ENCODE assay signal across 8 cellular contexts in genomic region chr6:145735356-145736165, GRCh38. TPM values are rescaled to one million over a fixed set of nuclear protein-coding genes. Genes with fewer than 3 reads are reported as not detected.
DNase-seq lines count a peak whose midpoint lies in the region; ATAC-seq, FAIRE-seq and TF ChIP-seq lines count a peak whose summit lies in the region.

Gene EPM2A, minus strand, starts transcription at chr6:145735520. Its CDS starts 22 bp downstream, at chr6:145735498.

- FAIRE-seq in pancreas (lab: Jason Lieb, UNC): no peak

- H3K4me3 ChIP-seq in SK-N-SH (ENCODE audit: low read depth in 2 of 2, low read length in 1 of 2) (peak within 1 kb of the TSS; percentile 72 to 77), pancreas (peak within 1 kb of the TSS; percentile 40 to 82 (median 72)), transverse colon (peak within 1 kb of the TSS; percentile 68 to 98 (median 79))

- H2AFZ ChIP-seq in SK-N-SH (ENCODE audit: low read depth): peak within 1 kb of the TSS; percentile 96

- TF ChIP-seq EP300 in SK-N-SH (IDR thresholded peaks at IDR 0.05; ENCODE audit: borderline replicate concordance in 1 of 2, low read depth in 1 of 2, low read length in 1 of 2) (no peak), transverse colon (IDR thresholded peaks at IDR 0.05; ENCODE audit: low read depth) (no peak)

- peaks cover under 1 to 5% of the 10 kb centered on the region in 2 donors for H3K36me3 Mint-ChIP-seq in activated naive CD4-positive, alpha-beta T cell treated with anti-CD3 and anti-CD28 coated beads, Interleukin-2, amount 50 U/mL, for 72 hours

- CTCF ChIA-PET in SK-N-SH (lab: Yijun Ruan, JAX): interaction anchor here (0.7 to 1.3 kb wide), 5 partner anchors 10 to 1154 kb away, joined by 3 read pairs; partner anchors contain the start of gene FBXO30

- H3K36me3 ChIP-seq in SK-N-SH (replicated peaks in 1 of 2; ENCODE audit: control insufficient read depth in 1 of 2, insufficient read depth in 2 of 2, low read length in 1 of 2) (no peaks in the 10 kb centered on the region), pancreas (no peaks in the 10 kb centered on the region), transverse colon (no peaks in the 10 kb centered on the region)

- peak within 1 kb of the TSS; percentile 95 for H3K4me2 ChIP-seq in SK-N-SH

- peaks cover 25% of the 10 kb centered on the region for H3F3A ChIP-seq in SK-N-SH (replicated peaks; ENCODE audit: insufficient read depth)

- POLR2A ChIA-PET in SK-N-SH (lab: Yijun Ruan, JAX): interaction anchor here (0.5 to 3.3 kb wide), 8 partner anchors 53 to 1153 kb away, joined by 3 to 57 read pairs (median 4); partner anchors contain the start of gene FBXO30

- intact Hi-C loops in Right ventricle myocardium inferior (cut with DNase I): loop anchor here (1.0 to 10.0 kb wide), 3 partner anchors 81 to 809 kb away; partner anchors contain the start of gene RAB32
- intact Hi-C loops in pancreas (cut with DNase I): no loop called here
- intact Hi-C loops in transverse colon (cut with DNase I; ENCODE audit: low total_unique reads): loop anchor here (5.0 kb wide), 1 partner anchor 67 kb away; no protein-coding TSS in a partner anchor

- H4K20me1 ChIP-seq in SK-N-SH (ENCODE audit: insufficient read depth): no peaks in the 10 kb centered on the region

- WGBS in SK-N-SH (ENCODE audit: low lambda C conversion rate): 2% methylated on average over 19 of the region's 69 CpGs
- 1% methylated on average over 50 to 69 of the region's 69 CpGs for WGBS in pancreas, 2 donors
- 0% methylated on average over 3 to 19 of the region's 69 CpGs for WGBS in transverse colon (ENCODE audit: low coverage in 1 of 2), 2 donors

- H3K27ac Mint-ChIP-seq in activated naive CD4-positive, alpha-beta T cell treated with anti-CD3 and anti-CD28 coated beads, Interleukin-2, amount 50 U/mL, for 72 hours: peak within 1 kb of the TSS; percentile 98 to 99

- H3K79me2 ChIP-seq in SK-N-SH (ENCODE audit: insufficient read depth): peaks cover 3% of the 10 kb centered on the region

- H3K9me3 ChIP-seq in SK-N-SH (no peaks in the 10 kb centered on the region), pancreas (no peaks in the 10 kb centered on the region), transverse colon (no peaks in the 10 kb centered on the region)

- H3K9me3 Mint-ChIP-seq in activated naive CD4-positive, alpha-beta T cell treated with anti-CD3 and anti-CD28 coated beads, Interleukin-2, amount 50 U/mL, for 72 hours: peaks cover 0 to 5% of the 10 kb centered on the region in 2 donors

- H3K27me3 ChIP-seq in SK-N-SH (ENCODE audit: insufficient read depth) (no peaks in the 10 kb centered on the region), pancreas (no peaks in the 10 kb centered on the region), transverse colon (no peaks in the 10 kb centered on the region)

- H3K9me2 ChIP-seq in SK-N-SH: no peaks in the 10 kb centered on the region

- TF ChIP-seq RAD21 in SK-N-SH (IDR thresholded peaks at IDR 0.05; ENCODE audit: low read length): no peak

- peak; percentile 65 for TF ChIP-seq POLR2A in transverse colon (IDR thresholded peaks at IDR 0.05)

- peak; percentile 79 to 80 for ATAC-seq in activated naive CD4-positive, alpha-beta T cell treated with anti-CD3 and anti-CD28 coated beads, Interleukin-2, amount 50 U/mL, for 72 hours
- ATAC-seq in Right ventricle myocardium inferior: peak; percentile 89
- ATAC-seq in pancreas: peak; percentile 76 to 84 (median 80)

- TF ChIP-seq CTCF in SK-N-SH (IDR thresholded peaks at IDR 0.05) (no peak), pancreas (IDR thresholded peaks at IDR 0.05) (no peak), transverse colon (IDR thresholded peaks at IDR 0.05) (peak in 2 of 5 experiments; percentile 4 to 13)

- H3K9ac ChIP-seq in SK-N-SH: peak within 1 kb of the TSS; percentile 93

- DNase-seq in GF-D8 (lab: John Stamatoyannopoulos, UW): peak; percentile 64
- peak; percentile 56 for DNase-seq in GOT3 (lab: John Stamatoyannopoulos, UW)
- DNase-seq in LHCN-M2 (ENCODE audit: low read depth): peak; percentile 84
- DNase-seq in SK-N-SH: peak; percentile 88
- peak; percentile 69 to 81 for DNase-seq in activated naive CD4-positive, alpha-beta T cell treated with anti-CD3 and anti-CD28 coated beads, Interleukin-2, amount 50 U/mL, for 72 hours (ENCODE audit: low spot score in 2 of 2)
- DNase-seq in Right ventricle myocardium inferior (ENCODE audit: missing footprints): peak; percentile 94
- DNase-seq in pancreas: peak; percentile 82 to 91 (median 87)
- DNase-seq in transverse colon: peak; percentile 86

- peak within 1 kb of the TSS; percentile 98 for H3K27ac ChIP-seq in SK-N-SH (ENCODE audit: low read depth in 2 of 2, low read length in 1 of 2)
- H3K27ac ChIP-seq in pancreas: peak within 1 kb of the TSS; percentile 92 to 99 (median 97)
- peak within 1 kb of the TSS; percentile 95 to 100 (median 97) for H3K27ac ChIP-seq in transverse colon

- in situ Hi-C loops in transverse colon (cut with MboI; ENCODE audit: low pct_ligation_motif_present in 1 of 4, low pct_unique_long_range_greater_than_20kb in 1 of 4, low sequenced_read_pairs in 3 of 4): loop anchor here in 3 of 4 donors (10.0 to 25.0 kb wide), 2 partner anchors 79 to 152 kb away; partner anchors contain the start of gene FBXO30 (in 2 of the 3)

- H3K4me1 ChIP-seq in SK-N-SH (ENCODE audit: control insufficient read depth in 1 of 2, insufficient read depth in 2 of 2, low read depth in 1 of 2, low read length in 1 of 2): peaks cover 6 to 17% of the 10 kb centered on the region in 2 experiments; a peak in 3 of 4 replicates
- peaks cover 0 to 19% (median 0%) of the 10 kb centered on the region in 3 donors for H3K4me1 ChIP-seq in pancreas
- peaks cover 0 to 31% (median 7%) of the 10 kb centered on the region in 4 donors for H3K4me1 ChIP-seq in transverse colon

TF ChIP-seq in SK-N-SH, 30 proteins besides CTCF, POLR2A, EP300 and RAD21 (continues in another document):
- TF ChIP-seq, protein P1, sequence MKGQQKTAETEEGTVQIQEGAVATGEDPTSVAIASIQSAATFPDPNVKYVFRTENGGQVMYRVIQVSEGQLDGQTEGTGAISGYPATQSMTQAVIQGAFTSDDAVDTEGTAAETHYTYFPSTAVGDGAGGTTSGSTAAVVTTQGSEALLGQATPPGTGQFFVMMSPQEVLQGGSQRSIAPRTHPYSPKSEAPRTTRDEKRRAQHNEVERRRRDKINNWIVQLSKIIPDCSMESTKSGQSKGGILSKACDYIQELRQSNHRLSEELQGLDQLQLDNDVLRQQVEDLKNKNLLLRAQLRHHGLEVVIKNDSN (IDR thresholded peaks at IDR 0.05; ENCODE audit: borderline replicate concordance, low read depth): peak; percentile 71
- TF ChIP-seq MXI1 (IDR thresholded peaks at IDR 0.05; ENCODE audit: low read depth, low read length) (peak; percentile 87), TCF12 (IDR thresholded peaks at IDR 0.05) (peak; percentile 13; the same call in 1 of the 2 replicates), ELF1 (IDR thresholded peaks at IDR 0.05) (no peak), JUND (IDR thresholded peaks at IDR 0.05) (no peak), FOXJ3 (CRISPR knock-in tag; IDR thresholded peaks at IDR 0.05) (no peak), GATA2 (CRISPR knock-in tag; IDR thresholded peaks at IDR 0.05) (no peak), SIN3A (IDR thresholded peaks at IDR 0.05; ENCODE audit: borderline replicate concordance, low read depth, low read length) (no peak)
- TF ChIP-seq, protein P2, sequence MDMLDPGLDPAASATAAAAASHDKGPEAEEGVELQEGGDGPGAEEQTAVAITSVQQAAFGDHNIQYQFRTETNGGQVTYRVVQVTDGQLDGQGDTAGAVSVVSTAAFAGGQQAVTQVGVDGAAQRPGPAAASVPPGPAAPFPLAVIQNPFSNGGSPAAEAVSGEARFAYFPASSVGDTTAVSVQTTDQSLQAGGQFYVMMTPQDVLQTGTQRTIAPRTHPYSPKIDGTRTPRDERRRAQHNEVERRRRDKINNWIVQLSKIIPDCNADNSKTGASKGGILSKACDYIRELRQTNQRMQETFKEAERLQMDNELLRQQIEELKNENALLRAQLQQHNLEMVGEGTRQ (IDR thresholded peaks at IDR 0.05; ENCODE audit: borderline replicate concordance, low read depth, low read length): peak; percentile 42; the same call in 1 of the 2 replicates
- TF ChIP-seq, protein P3, sequence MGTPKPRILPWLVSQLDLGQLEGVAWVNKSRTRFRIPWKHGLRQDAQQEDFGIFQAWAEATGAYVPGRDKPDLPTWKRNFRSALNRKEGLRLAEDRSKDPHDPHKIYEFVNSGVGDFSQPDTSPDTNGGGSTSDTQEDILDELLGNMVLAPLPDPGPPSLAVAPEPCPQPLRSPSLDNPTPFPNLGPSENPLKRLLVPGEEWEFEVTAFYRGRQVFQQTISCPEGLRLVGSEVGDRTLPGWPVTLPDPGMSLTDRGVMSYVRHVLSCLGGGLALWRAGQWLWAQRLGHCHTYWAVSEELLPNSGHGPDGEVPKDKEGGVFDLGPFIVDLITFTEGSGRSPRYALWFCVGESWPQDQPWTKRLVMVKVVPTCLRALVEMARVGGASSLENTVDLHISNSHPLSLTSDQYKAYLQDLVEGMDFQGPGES (IDR thresholded peaks at IDR 0.05; ENCODE audit: low read depth, low read length): no peak
- TF ChIP-seq, protein P4, sequence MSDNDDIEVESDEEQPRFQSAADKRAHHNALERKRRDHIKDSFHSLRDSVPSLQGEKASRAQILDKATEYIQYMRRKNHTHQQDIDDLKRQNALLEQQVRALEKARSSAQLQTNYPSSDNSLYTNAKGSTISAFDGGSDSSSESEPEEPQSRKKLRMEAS (IDR thresholded peaks at IDR 0.05; ENCODE audit: low read depth): peak; percentile 96

RNA-seq across cellular contexts. Expression of gene EPM2A, which starts in this region (rescaled TPM):
- total RNA-seq in LHCN-M2 (2014; rRNA removed): 7.0 and 7.1 TPM in 2 replicates
- 2.9 TPM for polyA plus RNA-seq in LHCN-M2 (2012)
- polyA plus RNA-seq in SK-N-SH (2012; rRNA removed): 2.7 and 3.9 TPM in 2 replicates
- polyA plus RNA-seq in SK-N-SH (2012; cell fraction: cytosol; rRNA removed): 2.4 and 3.1 TPM in 2 replicates
- polyA plus RNA-seq in SK-N-SH (2012; cell fraction: nucleus; rRNA removed): 3.0 and 4.8 TPM in 2 replicates
- total RNA-seq in activated naive CD4-positive, alpha-beta T cell treated with anti-CD3 and anti-CD28 coated beads, Interleukin-2, amount 50 U/mL, for 72 hours: 1 to 10 TPM; 7.4 to 9.8 TPM
- total RNA-seq in Right ventricle myocardium inferior: 47.3 TPM
- 1 to 10 TPM; 4.0 to 4.8 (median 4.3) TPM for total RNA-seq in pancreas
- 1 to 10 TPM; 2.6 to 4.8 TPM for polyA plus RNA-seq in pancreas
- total RNA-seq in transverse colon: 10 to 100 TPM; 10.5 to 33.6 (median 11.8) TPM

Comparison
In these comparisons a context has a peak if more than half of its experiments do, and no peak if none do; other contexts are left out.
1. Peak in every context shown above with its lines: DNase-seq, ATAC-seq, H3K4me3 ChIP-seq and H3K27ac ChIP-seq.
2. intact Hi-C loops: an anchor here in Right ventricle myocardium inferior (1.0 to 10.0 kb wide) and transverse colon (5.0 kb wide); none called in pancreas.